ENCODE assay signal across 32 cellular contexts in genomic region chr12:113063396-113064350, GRCh38. TPM values are rescaled to one million over a fixed set of nuclear protein-coding genes. Genes with fewer than 3 reads are reported as not detected.
DNase-seq lines count a peak whose midpoint lies in the region; ATAC-seq and TF ChIP-seq lines count a peak whose summit lies in the region.
"Had no signal": no experiment of that assay in that cellular context is flagged by ENCODE, and none has a peak within 500 bp of the region (broad histone marks: within the 10 kb centered on the region; RNA-seq: fewer than 3 reads in every experiment).

No MANE protein-coding gene starts in this region.

- no peaks in the 10 kb centered on the region for H3K9me3 ChIP-seq in NT2/D1 (ENCODE audit: insufficient read depth, low read length)
- H3K9me3 ChIP-seq: adrenal gland, body of pancreas, gastroesophageal sphincter, testis had no signal

- H3K4me1 ChIP-seq in NT2/D1 (ENCODE audit: insufficient read depth, insufficient read length) = peaks cover 22% of the 10 kb centered on the region
- H3K4me1 ChIP-seq: adrenal gland, gastroesophageal sphincter had no signal

- H3K36me3 Mint-ChIP-seq in chondrocyte (ENCODE audit: low read depth) = no peaks in the 10 kb centered on the region
- H3K36me3 Mint-ChIP-seq in stimulated activated naive B cell treated with anti-CD40 and anti-IgM and Interleukin-4, amounts not matched to agents 10 μg/mL and 1 μg/mL and 100 μg/mL, for 72 hours = peaks cover 36 to 41% of the 10 kb centered on the region in 2 donors
- H3K36me3 Mint-ChIP-seq: activated CD8-positive, alpha-beta memory T cell treated with anti-CD3 and anti-CD28 coated beads, Interleukin-2, amount 10 ng/mL, durations not matched to agents 7 days and 5 days had no signal

- peak; percentile 59 for DNase-seq in activated effector memory CD4-positive, alpha-beta T cell treated with anti-CD3 and anti-CD28 coated beads, Interleukin-2, amount 50 U/mL, for 16 hours
- no peak for DNase-seq in activated effector memory CD4-positive, alpha-beta T cell treated with Interleukin-2 at 50 U/mL for 16 hours
- DNase-seq in NT2/D1 (ENCODE audit: low read depth, low spot score) (no peak), chondrocyte (ENCODE audit: low spot score) (peak; percentile 66)
- no peak for DNase-seq in stimulated activated naive B cell treated with anti-CD40 and anti-IgM and Interleukin-4, amounts not matched to agents 10 μg/mL and 1 μg/mL and 100 μg/mL, for 72 hours
- DNase-seq: activated CD4-positive, alpha-beta T cell treated with anti-CD3 and anti-CD28 coated beads, Interleukin-2, amount 10 ng/mL, durations not matched to agents 7 days and 5 days; activated CD8-positive, alpha-beta memory T cell treated with anti-CD3 and anti-CD28 coated beads, Interleukin-2, amount 10 ng/mL, durations not matched to agents 7 days and 5 days; activated naive CD4-positive, alpha-beta T cell treated with anti-CD3 and anti-CD28 coated beads for 36 hours; activated T-cell treated with anti-CD3 and anti-CD28 coated beads, Interleukin-2, amount 50 U/mL, for 48 hours; adrenal gland; AML-193; body of pancreas; DMS53; KBM-7; left colon; mesenchymal stem cell; NCI-H1436; NCI-H345; NCI-H774; PC-9; Right ventricle myocardium superior; stimulated activated CD4-positive, alpha-beta T cell treated with anti-CD3 and anti-CD28 coated beads, Interleukin-15, amount 100 ng/mL, for 24 hours; stimulated activated naive CD8-positive, alpha-beta T cell treated with anti-CD3 and anti-CD28 coated beads, Interleukin-15, Interleukin-2, amounts not matched to agents 100 U/mL and 50 U/mL, for 24 hours; T-helper 9 cell; testis had no signal

- peak overlapping the region; percentile 36 for H3K9ac ChIP-seq in NT2/D1 (ENCODE audit: insufficient read length, low read depth)

- no peak overlapping the region for H3K4me3 Mint-ChIP-seq in chondrocyte (ENCODE audit: unreplicated experiment)
- peak overlapping the region; percentile 73 to 78 for H3K4me3 Mint-ChIP-seq in stimulated activated naive B cell treated with anti-CD40 and anti-IgM and Interleukin-4, amounts not matched to agents 10 μg/mL and 1 μg/mL and 100 μg/mL, for 72 hours
- H3K4me3 Mint-ChIP-seq: activated CD4-positive, alpha-beta T cell treated with anti-CD3 and anti-CD28 coated beads, Interleukin-2, amount 10 ng/mL, durations not matched to agents 7 days and 5 days; activated CD8-positive, alpha-beta memory T cell treated with anti-CD3 and anti-CD28 coated beads, Interleukin-2, amount 10 ng/mL, durations not matched to agents 7 days and 5 days; activated naive CD4-positive, alpha-beta T cell treated with anti-CD3 and anti-CD28 coated beads for 36 hours had no signal

- no peaks in the 10 kb centered on the region for H3K9me3 Mint-ChIP-seq in chondrocyte (ENCODE audit: low read depth)
- no peaks in the 10 kb centered on the region for H3K9me3 Mint-ChIP-seq in stimulated activated naive B cell treated with anti-CD40 and anti-IgM and Interleukin-4, amounts not matched to agents 10 μg/mL and 1 μg/mL and 100 μg/mL, for 72 hours
- H3K9me3 Mint-ChIP-seq: activated CD4-positive, alpha-beta T cell treated with anti-CD3 and anti-CD28 coated beads, Interleukin-2, amount 10 ng/mL, durations not matched to agents 7 days and 5 days; activated naive CD4-positive, alpha-beta T cell treated with anti-CD3 and anti-CD28 coated beads for 36 hours had no signal

- ATAC-seq in stimulated activated naive B cell treated with anti-CD40 and anti-IgM and Interleukin-4, amounts not matched to agents 10 μg/mL and 1 μg/mL and 100 μg/mL, for 72 hours (replicated peaks) = no peak
- ATAC-seq in GM19455 (IDR thresholded peaks at IDR 0.05; ENCODE audit: unreplicated experiment) (no peak), HG03095 (IDR thresholded peaks at IDR 0.05; ENCODE audit: unreplicated experiment) (no peak), HG03139 (IDR thresholded peaks at IDR 0.05; ENCODE audit: unreplicated experiment) (no peak)
- ATAC-seq: activated CD8-positive, alpha-beta memory T cell treated with anti-CD3 and anti-CD28 coated beads, Interleukin-2, amount 10 ng/mL, durations not matched to agents 7 days and 5 days; body of pancreas; gastroesophageal sphincter; left colon; stimulated activated naive CD8-positive, alpha-beta T cell treated with anti-CD3 and anti-CD28 coated beads, Interleukin-15, Interleukin-2, amounts not matched to agents 100 U/mL and 50 U/mL, for 24 hours had no signal

- H3K27me3 ChIP-seq in NT2/D1 (ENCODE audit: insufficient read depth, insufficient read length) = peaks cover 66% of the 10 kb centered on the region
- H3K27me3 ChIP-seq: body of pancreas, testis had no signal

- no peak overlapping the region for H3K27ac Mint-ChIP-seq in chondrocyte (ENCODE audit: unreplicated experiment)
- peak overlapping the region; percentile 94 for H3K27ac Mint-ChIP-seq in stimulated activated naive B cell treated with anti-CD40 and anti-IgM and Interleukin-4, amounts not matched to agents 10 μg/mL and 1 μg/mL and 100 μg/mL, for 72 hours
- H3K27ac Mint-ChIP-seq: activated CD4-positive, alpha-beta T cell treated with anti-CD3 and anti-CD28 coated beads, Interleukin-2, amount 10 ng/mL, durations not matched to agents 7 days and 5 days; activated CD8-positive, alpha-beta memory T cell treated with anti-CD3 and anti-CD28 coated beads, Interleukin-2, amount 10 ng/mL, durations not matched to agents 7 days and 5 days; activated naive CD4-positive, alpha-beta T cell treated with anti-CD3 and anti-CD28 coated beads for 36 hours; progenitor cell of endocrine pancreas had no signal

- peaks cover 34% of the 10 kb centered on the region for H3K27me3 Mint-ChIP-seq in chondrocyte (ENCODE audit: low read depth)
- H3K27me3 Mint-ChIP-seq in stimulated activated naive B cell treated with anti-CD40 and anti-IgM and Interleukin-4, amounts not matched to agents 10 μg/mL and 1 μg/mL and 100 μg/mL, for 72 hours = no peaks in the 10 kb centered on the region
- H3K27me3 Mint-ChIP-seq: activated CD4-positive, alpha-beta T cell treated with anti-CD3 and anti-CD28 coated beads, Interleukin-2, amount 10 ng/mL, durations not matched to agents 7 days and 5 days; activated CD8-positive, alpha-beta memory T cell treated with anti-CD3 and anti-CD28 coated beads, Interleukin-2, amount 10 ng/mL, durations not matched to agents 7 days and 5 days had no signal

- TF ChIP-seq CTCF in chondrocyte (IDR thresholded peaks at IDR 0.05) = no peak

- H3K4me1 Mint-ChIP-seq in chondrocyte (ENCODE audit: low read depth) = no peaks in the 10 kb centered on the region
- peaks cover 0 to 57% of the 10 kb centered on the region in 2 donors for H3K4me1 Mint-ChIP-seq in stimulated activated naive B cell treated with anti-CD40 and anti-IgM and Interleukin-4, amounts not matched to agents 10 μg/mL and 1 μg/mL and 100 μg/mL, for 72 hours
- H3K4me1 Mint-ChIP-seq: activated CD4-positive, alpha-beta T cell treated with anti-CD3 and anti-CD28 coated beads, Interleukin-2, amount 10 ng/mL, durations not matched to agents 7 days and 5 days; activated CD8-positive, alpha-beta memory T cell treated with anti-CD3 and anti-CD28 coated beads, Interleukin-2, amount 10 ng/mL, durations not matched to agents 7 days and 5 days had no signal

- no peak overlapping the region for H3K4me3 ChIP-seq in NT2/D1 (ENCODE audit: insufficient read length, low read depth)
- H3K4me3 ChIP-seq: adrenal gland, body of pancreas, gastroesophageal sphincter, hepatocyte, PC-9, testis had no signal

- H3K36me3 ChIP-seq in NT2/D1 (ENCODE audit: insufficient read depth, insufficient read length, low read length) = no peaks in the 10 kb centered on the region
- H3K36me3 ChIP-seq: adrenal gland, gastroesophageal sphincter had no signal

RNA-seq across cellular contexts. Expression of gene DTX1, which starts 7.1 kb away (rescaled TPM):
- total RNA-seq in chondrocyte = not detected in 3 replicates
- total RNA-seq: fibroblast of lung had no signal

Comparison
In these comparisons a context has a peak if more than half of its experiments do, and no peak if none do; other contexts are left out.
1. DNase-seq: peak in activated effector memory CD4-positive, alpha-beta T cell treated with anti-CD3 and anti-CD28 coated beads, Interleukin-2, amount 50 U/mL, for 16 hours (single experiment) and chondrocyte (single experiment); none in activated effector memory CD4-positive, alpha-beta T cell treated with Interleukin-2 at 50 U/mL for 16 hours (single experiment), NT2/D1 (single experiment) and stimulated activated naive B cell treated with anti-CD40 and anti-IgM and Interleukin-4, amounts not matched to agents 10 μg/mL and 1 μg/mL and 100 μg/mL, for 72 hours (single experiment).